8 cellular contexts compared by ENCODE assay signal in genomic region chr5:153831976-153832375, GRCh38.
DNase-seq lines count a peak whose midpoint lies in the region; ATAC-seq, FAIRE-seq and TF ChIP-seq lines count a peak whose summit lies in the region.

No MANE protein-coding gene starts in this region.

- H4K91ac ChIP-seq in H1 (replicated peaks; ENCODE audit: insufficient read length, low read length): no peak overlapping the region

- WGBS in H1 (ENCODE audit: extremely low coverage in 1 of 2, insufficient coverage in 1 of 2, insufficient read length in 1 of 2, insufficient replicate concordance in 2 of 2, low coverage in 1 of 2, low lambda C conversion rate in 2 of 2, missing lambda C conversion rate in 1 of 2), 2 experiments: 73% methylated on average over 2 of the region's 2 CpGs; no CpG with 5 or more reads in 1 of the 2 experiments
- 61 to 63% methylated on average over 2 of the region's 2 CpGs for WGBS in tibial nerve, 2 donors

- H3K14ac ChIP-seq in H1 (ENCODE audit: insufficient read length): no peak overlapping the region

- POLR2A ChIA-PET in H1 (lab: Charles Lee; ENCODE audit: partially characterized antibody): no interaction called here

- no peak overlapping the region for H2BK5ac ChIP-seq in H1 (ENCODE audit: low read depth, low read length)

- H2AFZ ChIP-seq in H1 (ENCODE audit: low read length): 0 out of 2 replicates have a peak overlapping the region, but pooled peaks have one; percentile 68

- TF ChIP-seq EP300 in H1 (IDR thresholded peaks at IDR 0.05; ENCODE audit: borderline replicate concordance in 1 of 2, low read depth in 2 of 2, low read length in 2 of 2) (no peak), tibial nerve (IDR thresholded peaks at IDR 0.05) (no peak)

- H4K8ac ChIP-seq in H1 (ENCODE audit: extremely low read depth, insufficient read depth, low read length): no peak overlapping the region

- no peak for TF ChIP-seq CTCF in LNCaP clone FGC (IDR thresholded peaks at IDR 0.05; ENCODE audit: control insufficient read depth, extremely low read depth, insufficient read depth)
- TF ChIP-seq CTCF in H1 (IDR thresholded peaks at IDR 0.05; ENCODE audit: control extremely low read depth in 1 of 3, insufficient read depth in 1 of 3, low read depth in 1 of 3, low read length in 3 of 3): no peak
- no peak for TF ChIP-seq CTCF in tibial nerve (IDR thresholded peaks at IDR 0.05)

- H3K36me3 ChIP-seq in H1 (ENCODE audit: control insufficient read depth in 2 of 4, insufficient read depth in 4 of 4, low read length in 3 of 4): no peaks in the 10 kb centered on the region
- H3K36me3 ChIP-seq in tibial nerve: no peaks in the 10 kb centered on the region

- no peak overlapping the region for H3K4ac ChIP-seq in H1 (replicated peaks; ENCODE audit: insufficient read length, low read depth, low read length)

- no peak overlapping the region for H3K4me3 ChIP-seq in LNCaP clone FGC (ENCODE audit: low read depth, low read length)
- no peak overlapping the region for H3K4me3 ChIP-seq in H1 (ENCODE audit: extremely low read depth in 1 of 4, insufficient read depth in 2 of 4, low read depth in 3 of 4, low read length in 4 of 4)
- no peak overlapping the region for H3K4me3 ChIP-seq in tibial nerve

- peak; percentile 89 for ATAC-seq in GM21723 (IDR thresholded peaks at IDR 0.05; ENCODE audit: unreplicated experiment)

- no peak overlapping the region for H2BK15ac ChIP-seq in H1 (ENCODE audit: low read length)

- TF ChIP-seq RAD21 in H1 (IDR thresholded peaks at IDR 0.05 in 1 of 2, conservative IDR thresholded peaks at IDR 0.05 in 1 of 2; ENCODE audit: low read depth in 2 of 2, low read length in 2 of 2): no peak

- H3K56ac ChIP-seq in H1 (replicated peaks; ENCODE audit: insufficient read length, low read depth, low read length): no peak overlapping the region

- H2AK5ac ChIP-seq in H1 (ENCODE audit: low read depth, low read length): no peak overlapping the region

- H3K79me1 ChIP-seq in H1 (ENCODE audit: low read depth, low read length): no peaks in the 10 kb centered on the region

- no peak overlapping the region for H3K9ac ChIP-seq in H1 (replicated peaks in 1 of 4; ENCODE audit: extremely low read depth in 1 of 4, low read depth in 3 of 4, low read length in 3 of 4)

- peak; percentile 62 for FAIRE-seq in H1 (lab: Jason Lieb, UNC)

- no peaks in the 10 kb centered on the region; the same call in 1 of the 2 replicates for H3K23me2 ChIP-seq in H1 (ENCODE audit: low read depth, low read length)

- TF ChIP-seq POLR2A in H1 (IDR thresholded peaks at IDR 0.05; ENCODE audit: control extremely low read depth in 1 of 2, low read depth in 2 of 2, low read length in 2 of 2) (no peak), tibial nerve (IDR thresholded peaks at IDR 0.05) (no peak)

- no peaks in the 10 kb centered on the region for H3K79me2 ChIP-seq in H1 (ENCODE audit: control insufficient read depth in 1 of 2, insufficient read depth in 2 of 2, low read length in 2 of 2)

- H3K27me3 ChIP-seq in H1 (replicated peaks in 1 of 4; ENCODE audit: control insufficient read depth in 3 of 4, extremely low read depth in 1 of 4, insufficient read depth in 3 of 4, low read length in 3 of 4) (no peaks in the 10 kb centered on the region), tibial nerve (no peaks in the 10 kb centered on the region)

- H2BK120ac ChIP-seq in H1 (replicated peaks; ENCODE audit: low read depth, low read length): no peak overlapping the region

- no peak overlapping the region for H3K4me2 ChIP-seq in H1 (ENCODE audit: insufficient read depth in 1 of 2, low read depth in 2 of 2, low read length in 2 of 2)

- H2BK20ac ChIP-seq in H1 (ENCODE audit: low read length): no peak overlapping the region

- DNase-seq in DMS114 treated with DMSO at 0.1 percent for 48 hours (lab: John Stamatoyannopoulos, UW; ENCODE audit: unreplicated experiment): peak; percentile 56
- DNase-seq in LNCaP clone FGC (ENCODE audit: low read depth): peak; percentile 14
- DNase-seq in H1 (ENCODE audit: low read depth in 1 of 2, low spot score in 2 of 2): no peak
- DNase-seq in activated CD8-positive, alpha-beta memory T cell treated with anti-CD3 and anti-CD28 coated beads, Interleukin-2, amount 50 U/mL, for 4 hours: no peak
- no peak for DNase-seq in tibial nerve (ENCODE audit: low spot score in 2 of 2)
- DNase-seq in ureter (ENCODE audit: low spot score): no peak
- no peak for DNase-seq in stimulated activated CD4-positive, alpha-beta T cell treated with anti-CD3 and anti-CD28 coated beads, Interleukin-4, amount 100 ng/mL, for 24 hours

- H4K5ac ChIP-seq in H1 (ENCODE audit: insufficient read length, low read depth, low read length): no peak overlapping the region

- H3K18ac ChIP-seq in H1 (ENCODE audit: extremely low read depth, low read length): no peak overlapping the region

- no peak overlapping the region for H3K23ac ChIP-seq in H1 (ENCODE audit: insufficient read length)

- no peak overlapping the region for H2BK12ac ChIP-seq in H1 (ENCODE audit: low read depth, low read length)

- no peaks in the 10 kb centered on the region for H3K9me3 ChIP-seq in H1 (ENCODE audit: insufficient read depth in 2 of 2, low read depth in 1 of 2, low read length in 1 of 2)
- peaks cover 0 to 7% (median 0%) of the 10 kb centered on the region in 4 donors for H3K9me3 ChIP-seq in tibial nerve

- H3K27ac ChIP-seq in H1 (ENCODE audit: low read depth, low read length) (no peak overlapping the region), tibial nerve (no peak overlapping the region)

- H3K4me1 ChIP-seq in H1 (replicated peaks in 1 of 4; ENCODE audit: control insufficient read depth in 3 of 4, insufficient read depth in 4 of 4, low read length in 3 of 4): peaks cover 0 to 3% (median 0%) of the 10 kb centered on the region in 4 experiments; a peak in 1 of 7 replicates
- no peaks in the 10 kb centered on the region for H3K4me1 ChIP-seq in tibial nerve

- CTCF ChIA-PET in H1 (lab: Charles Lee; ENCODE audit: partially characterized antibody): interaction anchor here (1.8 kb wide), 1 partner anchor 133 kb away, joined by 4 read pairs; no protein-coding TSS in a partner anchor

- no peaks in the 10 kb centered on the region for H4K20me1 ChIP-seq in H1 (replicated peaks in 1 of 2; ENCODE audit: control insufficient read depth in 1 of 2, insufficient read depth in 2 of 2, low read length in 2 of 2)

TF ChIP-seq in H1, 55 proteins besides CTCF, POLR2A, EP300 and RAD21:
- TF ChIP-seq SIX5 (IDR thresholded peaks at IDR 0.05; ENCODE audit: low read depth, low read length) (peak; percentile 72), ATF3 (IDR thresholded peaks at IDR 0.05; ENCODE audit: insufficient read depth, low read depth, low read length) (peak; percentile 64; the same call in 1 of the 2 replicates), TAF1 (IDR thresholded peaks at IDR 0.05; ENCODE audit: low read depth, low read length) (no peak), USF2 (IDR thresholded peaks at IDR 0.05; ENCODE audit: low read length) (peak; percentile 84)

Comparison
In these comparisons a context has a peak if more than half of its experiments do, and no peak if none do; other contexts are left out.
1. DNase-seq: peak in DMS114 treated with DMSO at 0.1 percent for 48 hours (single experiment) and LNCaP clone FGC (single experiment); none in H1 (0 of 2), activated CD8-positive, alpha-beta memory T cell treated with anti-CD3 and anti-CD28 coated beads, Interleukin-2, amount 50 U/mL, for 4 hours (single experiment), tibial nerve (0 of 2), ureter (single experiment) and stimulated activated CD4-positive, alpha-beta T cell treated with anti-CD3 and anti-CD28 coated beads, Interleukin-4, amount 100 ng/mL, for 24 hours (single experiment).